29 cellular contexts compared by ENCODE assay signal in the genomic region with DNA sequence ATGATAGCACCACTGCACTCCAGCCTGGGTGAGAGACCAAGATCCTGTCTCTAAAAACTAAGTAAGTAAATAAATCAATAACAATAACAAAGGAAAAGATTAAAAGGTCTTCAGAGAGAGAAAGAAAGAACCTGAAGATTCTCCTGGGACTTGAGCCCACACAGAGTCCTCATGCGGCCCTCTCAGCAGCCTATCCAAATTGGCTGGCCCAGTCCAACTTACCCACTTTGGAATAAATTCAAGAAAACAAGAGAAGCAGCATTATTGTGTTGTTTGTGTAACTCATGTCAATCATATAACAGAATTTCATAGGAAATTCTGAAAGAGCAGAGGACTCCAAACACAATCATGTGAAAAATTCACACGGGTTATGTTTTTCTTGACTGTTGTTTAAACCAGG. TPM values are rescaled to one million over a fixed set of nuclear protein-coding genes. Genes with fewer than 3 reads are reported as not detected.
"Had no signal": no experiment of that assay in that cellular context is flagged by ENCODE, and none has a peak within 500 bp of the region (broad histone marks: within the 10 kb centered on the region; RNA-seq: fewer than 3 reads in every experiment).

No MANE protein-coding gene starts in this region.

- DNase-seq: activated CD4-positive, alpha-beta T cell treated with anti-CD3 and anti-CD28 coated beads for 4 hours; activated CD4-positive, alpha-beta T cell treated with anti-CD3 and anti-CD28 coated beads, Interleukin-2, amount 50 U/mL, for 4 hours; activated naive CD4-positive, alpha-beta T cell treated with anti-CD3 and anti-CD28 coated beads for 36 hours; activated naive CD8-positive, alpha-beta T cell treated with anti-CD3 and anti-CD28 coated beads for 36 hours; activated T-cell treated with anti-CD3 and anti-CD28 coated beads for 4 hours; activated T-cell treated with anti-CD3 and anti-CD28 coated beads, Interleukin-2, amount 50 U/mL, for 72 hours; adrenal gland; aorta; body of pancreas; dermis blood vessel endothelial cell; effector CD4-positive, alpha-beta T cell; foreskin keratinocyte; left ventricle myocardium inferior; mesendoderm; nephron progenitor cell; psoas muscle; sigmoid colon; small intestine; stimulated activated CD4-positive, alpha-beta T cell treated with anti-CD3 and anti-CD28 coated beads, Interleukin-4, amount 100 ng/mL, for 4 hours; stimulated activated CD8-positive, alpha-beta memory T cell treated with anti-CD3 and anti-CD28 coated beads, Interleukin-4, amount 100 ng/mL, for 48 hours; stimulated activated naive B cell treated with anti-CD40 and anti-IgM and Interleukin-4, amounts not matched to agents 10 μg/mL and 1 μg/mL and 100 μg/mL, for 72 hours; tibial artery had no signal

- H3K4me1 ChIP-seq: parathyroid adenoma had no signal

- H3K9me3 Mint-ChIP-seq: activated naive CD4-positive, alpha-beta T cell treated with anti-CD3 and anti-CD28 coated beads for 36 hours; activated naive CD8-positive, alpha-beta T cell treated with anti-CD3 and anti-CD28 coated beads for 36 hours; activated T-cell treated with anti-CD3 and anti-CD28 coated beads, Interleukin-2, amount 50 U/mL, for 72 hours; stimulated activated naive B cell treated with anti-CD40 and anti-IgM and Interleukin-4, amounts not matched to agents 10 μg/mL and 1 μg/mL and 100 μg/mL, for 72 hours had no signal

- H3K4me3 ChIP-seq: adrenal gland, body of pancreas, esophagus muscularis mucosa, left ventricle myocardium inferior, lung, psoas muscle, sigmoid colon, suprapubic skin, tibial artery, upper lobe of right lung had no signal

- H3K27ac Mint-ChIP-seq: activated naive CD4-positive, alpha-beta T cell treated with anti-CD3 and anti-CD28 coated beads for 36 hours; activated naive CD8-positive, alpha-beta T cell treated with anti-CD3 and anti-CD28 coated beads for 36 hours; activated T-cell treated with anti-CD3 and anti-CD28 coated beads, Interleukin-2, amount 50 U/mL, for 72 hours; nephron progenitor cell; stimulated activated naive B cell treated with anti-CD40 and anti-IgM and Interleukin-4, amounts not matched to agents 10 μg/mL and 1 μg/mL and 100 μg/mL, for 72 hours had no signal

- H3K4me3 Mint-ChIP-seq: activated naive CD4-positive, alpha-beta T cell treated with anti-CD3 and anti-CD28 coated beads for 36 hours; activated naive CD8-positive, alpha-beta T cell treated with anti-CD3 and anti-CD28 coated beads for 36 hours; activated T-cell treated with anti-CD3 and anti-CD28 coated beads, Interleukin-2, amount 50 U/mL, for 72 hours; nephron progenitor cell; stimulated activated naive B cell treated with anti-CD40 and anti-IgM and Interleukin-4, amounts not matched to agents 10 μg/mL and 1 μg/mL and 100 μg/mL, for 72 hours had no signal

- H3K9ac ChIP-seq: parathyroid adenoma had no signal

- FAIRE-seq: colon, islet of Langerhans, small intestine had no signal

- H3K36me3 ChIP-seq: adrenal gland had no signal

- H2AFZ ChIP-seq: parathyroid adenoma had no signal

- H3K27me3 ChIP-seq: adrenal gland, body of pancreas, esophagus muscularis mucosa, foreskin keratinocyte, sigmoid colon, suprapubic skin, tibial artery, upper lobe of right lung had no signal

- H3K27ac ChIP-seq: adrenal gland, body of pancreas, esophagus muscularis mucosa, foreskin keratinocyte, left ventricle myocardium inferior, parathyroid adenoma, psoas muscle, sigmoid colon, suprapubic skin, tibial artery, upper lobe of right lung had no signal

- ATAC-seq: activated T-cell treated with anti-CD3 and anti-CD28 coated beads, Interleukin-2, amount 50 U/mL, for 72 hours; body of pancreas; foreskin keratinocyte; psoas muscle; stimulated activated naive B cell treated with anti-CD40 and anti-IgM and Interleukin-4, amounts not matched to agents 10 μg/mL and 1 μg/mL and 100 μg/mL, for 72 hours; upper lobe of right lung had no signal

- H3K27me3 Mint-ChIP-seq: activated naive CD8-positive, alpha-beta T cell treated with anti-CD3 and anti-CD28 coated beads for 36 hours; stimulated activated naive B cell treated with anti-CD40 and anti-IgM and Interleukin-4, amounts not matched to agents 10 μg/mL and 1 μg/mL and 100 μg/mL, for 72 hours had no signal

- H3K9me3 ChIP-seq: adrenal gland, body of pancreas, esophagus muscularis mucosa, left ventricle myocardium inferior, psoas muscle, sigmoid colon, suprapubic skin, tibial artery, upper lobe of right lung had no signal

RNA-seq across cellular contexts. Expression of gene NLRC3, which starts 30.4 kb away (rescaled TPM):
- total RNA-seq: foreskin keratinocyte had no signal
- polyA plus RNA-seq: foreskin keratinocyte had no signal
